In the genomic region with DNA sequence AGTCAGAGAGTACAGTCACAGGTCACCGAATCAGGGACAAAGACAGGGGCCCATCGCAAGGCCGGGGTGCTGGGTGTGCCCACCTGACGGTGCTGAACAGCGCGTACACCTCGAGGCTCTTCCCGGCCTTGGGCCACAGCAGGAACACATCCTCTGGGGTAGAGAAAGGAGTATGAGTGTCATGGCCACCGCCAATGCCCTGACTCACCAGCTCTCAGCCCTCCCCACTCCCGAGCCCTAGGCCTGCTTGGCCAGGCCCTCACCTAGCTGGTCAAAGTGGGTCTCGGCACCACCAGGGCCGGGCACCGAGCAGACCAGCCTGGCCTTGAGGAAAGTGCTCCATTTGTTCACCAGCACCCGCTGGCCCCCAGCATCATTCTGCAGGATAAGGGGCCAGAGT, we compare ENCODE assay signal across 1 cellular context.
TF ChIP-seq lines count a peak whose summit lies in the region.

No MANE protein-coding gene starts in this region.

TF ChIP-seq in IMR-90, 13 proteins besides CTCF, POLR2A, EP300 and RAD21:
- TF ChIP-seq CEBPB (IDR thresholded peaks at IDR 0.05; ENCODE audit: low read depth, low read length), result no peak
- no peak for TF ChIP-seq CHD1 (IDR thresholded peaks at IDR 0.05; ENCODE audit: low read depth, low read length)
- no peak for TF ChIP-seq BHLHE40 (IDR thresholded peaks at IDR 0.05; ENCODE audit: low read depth, low read length)
- TF ChIP-seq FOS (IDR thresholded peaks at IDR 0.05; ENCODE audit: low read depth, low read length), result no peak
- no peak for TF ChIP-seq MAFK (IDR thresholded peaks at IDR 0.05; ENCODE audit: low read depth, low read length)
- no peak for TF ChIP-seq SMC3 (IDR thresholded peaks at IDR 0.05; ENCODE audit: low read depth, low read length)
- TF ChIP-seq MXI1 (IDR thresholded peaks at IDR 0.05; ENCODE audit: borderline replicate concordance, low read depth, low read length), result no peak
- TF ChIP-seq MAZ (IDR thresholded peaks at IDR 0.05; ENCODE audit: borderline replicate concordance, low read depth, low read length), result no peak
- no peak for TF ChIP-seq RFX5 (IDR thresholded peaks at IDR 0.05; ENCODE audit: low read depth, low read length)
- no peak for TF ChIP-seq NFE2L2 (IDR thresholded peaks at IDR 0.05; ENCODE audit: low read depth, low read length)
- TF ChIP-seq, protein P1, sequence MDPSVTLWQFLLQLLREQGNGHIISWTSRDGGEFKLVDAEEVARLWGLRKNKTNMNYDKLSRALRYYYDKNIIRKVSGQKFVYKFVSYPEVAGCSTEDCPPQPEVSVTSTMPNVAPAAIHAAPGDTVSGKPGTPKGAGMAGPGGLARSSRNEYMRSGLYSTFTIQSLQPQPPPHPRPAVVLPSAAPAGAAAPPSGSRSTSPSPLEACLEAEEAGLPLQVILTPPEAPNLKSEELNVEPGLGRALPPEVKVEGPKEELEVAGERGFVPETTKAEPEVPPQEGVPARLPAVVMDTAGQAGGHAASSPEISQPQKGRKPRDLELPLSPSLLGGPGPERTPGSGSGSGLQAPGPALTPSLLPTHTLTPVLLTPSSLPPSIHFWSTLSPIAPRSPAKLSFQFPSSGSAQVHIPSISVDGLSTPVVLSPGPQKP (IDR thresholded peaks at IDR 0.05; ENCODE audit: borderline replicate concordance, low read depth, low read length), result no peak
- TF ChIP-seq, protein P2, sequence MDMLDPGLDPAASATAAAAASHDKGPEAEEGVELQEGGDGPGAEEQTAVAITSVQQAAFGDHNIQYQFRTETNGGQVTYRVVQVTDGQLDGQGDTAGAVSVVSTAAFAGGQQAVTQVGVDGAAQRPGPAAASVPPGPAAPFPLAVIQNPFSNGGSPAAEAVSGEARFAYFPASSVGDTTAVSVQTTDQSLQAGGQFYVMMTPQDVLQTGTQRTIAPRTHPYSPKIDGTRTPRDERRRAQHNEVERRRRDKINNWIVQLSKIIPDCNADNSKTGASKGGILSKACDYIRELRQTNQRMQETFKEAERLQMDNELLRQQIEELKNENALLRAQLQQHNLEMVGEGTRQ (IDR thresholded peaks at IDR 0.05; ENCODE audit: low read depth, low read length), result no peak
- TF ChIP-seq RCOR1 (IDR thresholded peaks at IDR 0.05; ENCODE audit: insufficient replicate concordance, low read length), result no peak
